1 cellular context compared by ENCODE assay signal in genomic region chr17:19372866-19373505, GRCh38.
TF ChIP-seq lines count a peak whose summit lies in the region.

No MANE protein-coding gene starts in this region.

TF ChIP-seq in WTC11, 78 proteins besides CTCF, POLR2A, EP300 and RAD21:
- TF ChIP-seq NFYB (CRISPR knock-in tag; conservative IDR thresholded peaks at IDR 0.05; ENCODE audit: low read depth) (peak; percentile 63), USF2 (CRISPR knock-in tag; IDR thresholded peaks at IDR 0.05) (peak; percentile 52), AFF4 (CRISPR knock-in tag; IDR thresholded peaks at IDR 0.05; ENCODE audit: borderline replicate concordance) (no peak)
